Comparison of ENCODE assay signal across 8 cellular contexts in genomic region chr7:6008668-6009611, GRCh38. TPM values are rescaled to one million over a fixed set of nuclear protein-coding genes. Genes with fewer than 3 reads are reported as not detected.
DNase-seq lines count a peak whose midpoint lies in the region; ATAC-seq and TF ChIP-seq lines count a peak whose summit lies in the region.

AIMP2 (plus strand) TSS chr7:6009272; CDS start chr7:6009364, 92 bp downstream.
PMS2 (minus strand) TSS chr7:6009049; CDS start chr7:6009019, 30 bp downstream.

- H3K9me3 Mint-ChIP-seq in CD4-positive, alpha-beta T cell = no peaks in the 10 kb centered on the region

- CTCF ChIA-PET in CD4-positive, alpha-beta T cell (lab: Charles Lee) = interaction anchor here (0.9 to 1.9 kb wide), 5 partner anchors 12 to 316 kb away, joined by 3 to 8 read pairs (median 4); no protein-coding TSS in a partner anchor

- peaks cover 3 to 45% (median 37%) of the 10 kb centered on the region in 4 donors for H3K4me1 ChIP-seq in liver (ENCODE audit: control insufficient read depth in 4 of 4, insufficient read depth in 4 of 4, low read length in 3 of 4)

- peak within 1 kb of the TSS; percentile 61 to 64 for H3K9ac ChIP-seq in liver (ENCODE audit: low read depth in 1 of 2, low read length in 2 of 2)

- ATAC-seq in CD4-positive, alpha-beta T cell (ENCODE audit: poor library complexity) = peak; percentile 82
- ATAC-seq in GM19397 (IDR thresholded peaks at IDR 0.05; ENCODE audit: unreplicated experiment) (peak; percentile 94), HG03571 (IDR thresholded peaks at IDR 0.05; ENCODE audit: unreplicated experiment) (peak; percentile 96)

- H3K27ac ChIP-seq in CD4-positive, alpha-beta T cell (ENCODE audit: low read depth, low read length) = peak within 1 kb of the TSS; percentile 73
- H3K27ac ChIP-seq in liver (ENCODE audit: low read depth in 1 of 2, low read length in 2 of 2) = peak within 1 kb of the TSS; percentile 93 to 94

- H3K4me3 Mint-ChIP-seq in CD4-positive, alpha-beta T cell = peak within 1 kb of the TSS; percentile 99

- H3K4me1 Mint-ChIP-seq in CD4-positive, alpha-beta T cell (ENCODE audit: low read depth) = peaks cover 39% of the 10 kb centered on the region

- H3K36me3 Mint-ChIP-seq in CD4-positive, alpha-beta T cell (ENCODE audit: low read depth) = peaks cover 28% of the 10 kb centered on the region

- H3K27ac Mint-ChIP-seq in CD4-positive, alpha-beta T cell = peak within 1 kb of the TSS; percentile 97

- peak; percentile 23 for TF ChIP-seq CTCF in CD4-positive, alpha-beta T cell (IDR thresholded peaks at IDR 0.05)
- TF ChIP-seq CTCF in liver (IDR thresholded peaks at IDR 0.05; ENCODE audit: low read depth, low read length, missing input control) = no peak

- intact Hi-C loops in CD4-positive, alpha-beta T cell (cut with DNase I, micrococcal nuclease) = loop anchor here in 1 of 2 experiments (1.0 kb wide), 1 partner anchor 17 kb away; no protein-coding TSS in a partner anchor

- no peaks in the 10 kb centered on the region for H3K27me3 Mint-ChIP-seq in CD4-positive, alpha-beta T cell

- under 1% methylated on average over 84 of the region's 84 CpGs for WGBS in liver

- POLR2A ChIA-PET in CD4-positive, alpha-beta T cell (lab: Charles Lee) = interaction anchor here (0.8 to 1.8 kb wide), 9 partner anchors 9 to 186 kb away, joined by 3 to 7 read pairs (median 3); no protein-coding TSS in a partner anchor

- peaks cover 0 to 2% (median 0%) of the 10 kb centered on the region in 4 donors for H3K36me3 ChIP-seq in liver (ENCODE audit: control insufficient read depth in 4 of 4, insufficient read depth in 3 of 4, low read depth in 1 of 4, low read length in 3 of 4)

- peak within 1 kb of the TSS; percentile 75 to 88 (median 82) for H3K4me3 ChIP-seq in liver (ENCODE audit: low read depth in 1 of 3, low read length in 3 of 3)

- TF ChIP-seq RAD21 in liver (IDR thresholded peaks at IDR 0.05) = peak in 1 of 2 donors; percentile 36

- peak; percentile 87 to 95 (median 92) for DNase-seq in CD4-positive, alpha-beta T cell
- DNase-seq in NCI-H82 (lab: John Stamatoyannopoulos, UW) (peak; percentile 100), dermis microvascular lymphatic vessel endothelial cell (ENCODE audit: low read depth in 2 of 2) (peak; percentile 97 to 99)
- peak; percentile 98 to 99 for DNase-seq in activated CD4-positive, alpha-beta T cell treated with anti-CD3 and anti-CD28 coated beads, Interleukin-2, amount 50 U/mL, for 48 hours
- peak; percentile 98 for DNase-seq in stimulated activated CD4-positive, alpha-beta T cell treated with anti-CD3 and anti-CD28 coated beads, Interleukin-4, amount 100 ng/mL, for 24 hours

- no peaks in the 10 kb centered on the region for H3K27me3 ChIP-seq in CD4-positive, alpha-beta T cell (ENCODE audit: control insufficient read depth, insufficient read depth, low read length)
- H3K27me3 ChIP-seq in liver (ENCODE audit: control insufficient read depth in 4 of 4, insufficient read depth in 4 of 4, low read length in 3 of 4) = no peaks in the 10 kb centered on the region

- H3K9me3 ChIP-seq in CD4-positive, alpha-beta T cell (ENCODE audit: control insufficient read depth, low read length) = no peaks in the 10 kb centered on the region
- H3K9me3 ChIP-seq in liver (ENCODE audit: control insufficient read depth in 4 of 4, low read length in 3 of 4) = no peaks in the 10 kb centered on the region

TF ChIP-seq in liver, 16 proteins besides CTCF, POLR2A, EP300 and RAD21:
- TF ChIP-seq GABPA (IDR thresholded peaks at IDR 0.05 in 1 of 2, conservative IDR thresholded peaks at IDR 0.05 in 1 of 2) (peak; percentile 55 to 83), HNF4A (conservative IDR thresholded peaks at IDR 0.05) (peak; percentile 46 to 53), EGR1 (IDR thresholded peaks at IDR 0.05; ENCODE audit: low read depth in 2 of 2) (no peak), REST (IDR thresholded peaks at IDR 0.05) (peak; percentile 89), YY1 (IDR thresholded peaks at IDR 0.05) (peak; percentile 74), RXRA (IDR thresholded peaks at IDR 0.05) (peak; percentile 75 to 84), ATF3 (IDR thresholded peaks at IDR 0.05) (no peak), MAX (IDR thresholded peaks at IDR 0.05) (peak; percentile 82), JUND (IDR thresholded peaks at IDR 0.05) (no peak), HNF4G (IDR thresholded peaks at IDR 0.05) (peak; percentile 48), FOXA1 (IDR thresholded peaks at IDR 0.05) (no peak), SP1 (IDR thresholded peaks at IDR 0.05) (peak; percentile 94), NR2F2 (IDR thresholded peaks at IDR 0.05) (peak; percentile 93), TAF1 (conservative IDR thresholded peaks at IDR 0.05) (peak; percentile 76), FOXA2 (IDR thresholded peaks at IDR 0.05) (no peak)

RNA-seq across cellular contexts. Expression of gene AIMP2, which starts in this region (rescaled TPM):
- 1 to 10 TPM; 4.3 to 5.4 TPM for total RNA-seq in CD4-positive, alpha-beta T cell
- total RNA-seq in dermis microvascular lymphatic vessel endothelial cell (43.9 and 47.5 TPM in 2 replicates), liver (10 to 100 TPM; 28.7 to 30.3 TPM)
- 10 to 100 TPM; 39.6 to 41.7 TPM for polyA plus RNA-seq in liver

RNA-seq across cellular contexts. Expression of gene PMS2, which starts in this region (rescaled TPM):
- total RNA-seq in CD4-positive, alpha-beta T cell = 10 to 100 TPM; 10.8 to 15.0 TPM
- total RNA-seq in dermis microvascular lymphatic vessel endothelial cell (12.6 and 13.5 TPM in 2 replicates), liver (1 to 10 TPM; 6.7 to 7.2 TPM)
- 1 to 10 TPM; 1.9 to 3.1 TPM for polyA plus RNA-seq in liver

Comparison
In these comparisons a context has a peak if more than half of its experiments do, and no peak if none do; other contexts are left out.
1. Peak in every context shown above with its lines: DNase-seq, ATAC-seq, H3K4me3 ChIP-seq and H3K27ac ChIP-seq.